Comparison of ENCODE assay signal across 2 cellular contexts in genomic region chr16:30930160-30930571, GRCh38.
TF ChIP-seq lines count a peak whose summit lies in the region.

No MANE protein-coding gene starts in this region.

TF ChIP-seq in IMR-90, 13 proteins besides CTCF, POLR2A, EP300 and RAD21:
- no peak for TF ChIP-seq MXI1 (IDR thresholded peaks at IDR 0.05; ENCODE audit: borderline replicate concordance, low read depth, low read length)
- no peak for TF ChIP-seq RFX5 (IDR thresholded peaks at IDR 0.05; ENCODE audit: low read depth, low read length)
- TF ChIP-seq MAFK (IDR thresholded peaks at IDR 0.05; ENCODE audit: low read depth, low read length) = no peak
- TF ChIP-seq CEBPB (IDR thresholded peaks at IDR 0.05; ENCODE audit: low read depth, low read length) = no peak
- no peak for TF ChIP-seq RCOR1 (IDR thresholded peaks at IDR 0.05; ENCODE audit: insufficient replicate concordance, low read length)
- TF ChIP-seq FOS (IDR thresholded peaks at IDR 0.05; ENCODE audit: low read depth, low read length) = no peak
- TF ChIP-seq NFE2L2 (IDR thresholded peaks at IDR 0.05; ENCODE audit: low read depth, low read length) = no peak
- TF ChIP-seq MAZ (IDR thresholded peaks at IDR 0.05; ENCODE audit: borderline replicate concordance, low read depth, low read length) = no peak
- no peak for TF ChIP-seq SMC3 (IDR thresholded peaks at IDR 0.05; ENCODE audit: low read depth, low read length)
- no peak for TF ChIP-seq CHD1 (IDR thresholded peaks at IDR 0.05; ENCODE audit: low read depth, low read length)

TF ChIP-seq in H1, 55 proteins besides CTCF, POLR2A, EP300 and RAD21:
- TF ChIP-seq GABPA (IDR thresholded peaks at IDR 0.05; ENCODE audit: borderline replicate concordance, insufficient read depth, low read length) (no peak), SIN3A (conservative IDR thresholded peaks at IDR 0.05 in 1 of 2, IDR thresholded peaks at IDR 0.05 in 1 of 2; ENCODE audit: low read depth in 1 of 2, low read length in 2 of 2) (no peak), BRCA1 (IDR thresholded peaks at IDR 0.05; ENCODE audit: low read depth, low read length) (no peak), MAFK (IDR thresholded peaks at IDR 0.05; ENCODE audit: low read depth, low read length) (no peak), TAF7 (optimal IDR thresholded peaks at IDR 0.05; ENCODE audit: borderline replicate concordance, low read depth, low read length) (no peak), CHD7 (IDR thresholded peaks at IDR 0.05; ENCODE audit: insufficient replicate concordance, low read length) (no peak), POLR2AphosphoS5 (IDR thresholded peaks at IDR 0.05; ENCODE audit: low read depth, low read length) (no peak), TAF1 (IDR thresholded peaks at IDR 0.05; ENCODE audit: low read depth, low read length) (no peak), KDM4A (IDR thresholded peaks at IDR 0.05; ENCODE audit: low read depth, low read length, severe bottlenecking) (no peak), CHD2 (IDR thresholded peaks at IDR 0.05; ENCODE audit: low read length) (no peak), TEAD4 (IDR thresholded peaks at IDR 0.05; ENCODE audit: low read depth, low read length) (no peak), SUZ12 (IDR thresholded peaks at IDR 0.05; ENCODE audit: low read length) (no peak), HDAC2 (IDR thresholded peaks at IDR 0.05; ENCODE audit: borderline replicate concordance in 1 of 2, low read depth in 2 of 2, low read length in 2 of 2) (no peak), SRF (IDR thresholded peaks at IDR 0.05; ENCODE audit: low read depth, low read length) (no peak), FOSL1 (IDR thresholded peaks at IDR 0.05; ENCODE audit: insufficient read depth, low read depth, low read length) (no peak)
